ENCODE assay signal across 1 cellular context in the genomic region with DNA sequence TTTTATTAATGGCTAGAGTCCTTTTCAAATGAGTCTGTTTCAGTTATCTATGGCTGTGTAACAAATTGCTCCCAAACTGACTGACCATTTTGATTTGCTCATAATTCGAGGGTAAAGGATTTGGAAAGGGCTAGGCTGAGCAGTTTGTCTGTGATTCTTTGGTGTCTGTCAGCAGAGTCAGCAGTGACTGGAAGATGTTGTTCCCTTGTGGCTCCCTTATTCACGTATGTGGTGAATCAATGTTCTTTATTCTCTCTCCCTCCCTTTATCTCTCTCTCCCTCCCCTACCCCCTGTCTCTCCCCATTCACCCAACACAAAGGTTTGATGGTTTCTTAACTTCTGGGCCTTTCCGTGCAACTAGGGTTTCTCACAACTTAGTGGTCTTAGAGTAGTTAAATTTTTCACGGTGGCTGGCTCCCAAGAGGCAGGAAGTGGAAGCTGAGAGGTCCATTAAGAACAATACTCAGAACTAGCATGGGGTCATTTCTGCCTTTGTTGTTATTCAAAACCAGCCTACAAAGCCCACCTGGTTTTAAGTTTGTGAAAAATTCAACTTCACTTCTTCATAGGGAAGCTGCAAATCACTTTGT.
TF ChIP-seq lines count a peak whose summit lies in the region.

No MANE protein-coding gene starts in this region.

TF ChIP-seq in IMR-90, 13 proteins besides CTCF, POLR2A, EP300 and RAD21:
- TF ChIP-seq MXI1 (IDR thresholded peaks at IDR 0.05; ENCODE audit: borderline replicate concordance, low read depth, low read length) (no peak), BHLHE40 (IDR thresholded peaks at IDR 0.05; ENCODE audit: low read depth, low read length) (no peak), CEBPB (IDR thresholded peaks at IDR 0.05; ENCODE audit: low read depth, low read length) (no peak), CHD1 (IDR thresholded peaks at IDR 0.05; ENCODE audit: low read depth, low read length) (no peak), RFX5 (IDR thresholded peaks at IDR 0.05; ENCODE audit: low read depth, low read length) (no peak), NFE2L2 (IDR thresholded peaks at IDR 0.05; ENCODE audit: low read depth, low read length) (no peak), MAZ (IDR thresholded peaks at IDR 0.05; ENCODE audit: borderline replicate concordance, low read depth, low read length) (no peak), FOS (IDR thresholded peaks at IDR 0.05; ENCODE audit: low read depth, low read length) (no peak), RCOR1 (IDR thresholded peaks at IDR 0.05; ENCODE audit: insufficient replicate concordance, low read length) (no peak), MAFK (IDR thresholded peaks at IDR 0.05; ENCODE audit: low read depth, low read length) (no peak), ELK1 (IDR thresholded peaks at IDR 0.05; ENCODE audit: borderline replicate concordance, low read depth, low read length) (no peak), SMC3 (IDR thresholded peaks at IDR 0.05; ENCODE audit: low read depth, low read length) (no peak), USF2 (IDR thresholded peaks at IDR 0.05; ENCODE audit: low read depth, low read length) (no peak)
TF ChIP-seq in IMR-90: peak in this region for 0.
